10 cellular contexts compared by ENCODE assay signal in genomic region chr15:88624971-88625290, GRCh38. TPM values are rescaled to one million over a fixed set of nuclear protein-coding genes. Genes with fewer than 3 reads are reported as not detected.
DNase-seq lines count a peak whose midpoint lies in the region; ATAC-seq and TF ChIP-seq lines count a peak whose summit lies in the region.
"Had no signal": no experiment of that assay in that cellular context is flagged by ENCODE, and none has a peak within 500 bp of the region (broad histone marks: within the 10 kb centered on the region; RNA-seq: fewer than 3 reads in every experiment).

No MANE protein-coding gene starts in this region.

- WGBS in SK-N-SH (ENCODE audit: low lambda C conversion rate): 92% methylated on average over 7 of the region's 7 CpGs

- no peaks in the 10 kb centered on the region for H3K9me2 ChIP-seq in SK-N-SH

- ATAC-seq in SK-N-SH treated with all-trans-retinoic acid at 6 μM for 48 hours: no peak
- no peak for ATAC-seq in stimulated activated naive B cell treated with anti-CD40 and anti-IgM and Interleukin-4, amounts not matched to agents 10 μg/mL and 1 μg/mL and 100 μg/mL, for 72 hours (replicated peaks)
- ATAC-seq in HG02763 (IDR thresholded peaks at IDR 0.05; ENCODE audit: unreplicated experiment): no peak
- ATAC-seq in HG03108 (IDR thresholded peaks at IDR 0.05; ENCODE audit: unreplicated experiment): no peak
- no peak for ATAC-seq in HG03135 (IDR thresholded peaks at IDR 0.05; ENCODE audit: unreplicated experiment)

- no peak for TF ChIP-seq RAD21 in SK-N-SH (IDR thresholded peaks at IDR 0.05; ENCODE audit: low read length)

- peaks cover 77% of the 10 kb centered on the region for H3K4me1 Mint-ChIP-seq in activated CD4-positive, alpha-beta memory T cell treated with anti-CD3 and anti-CD28 coated beads for 36 hours (ENCODE audit: low read depth)
- H3K4me1 Mint-ChIP-seq in stimulated activated naive B cell treated with anti-CD40 and anti-IgM and Interleukin-4, amounts not matched to agents 10 μg/mL and 1 μg/mL and 100 μg/mL, for 72 hours: peaks cover 44 to 69% of the 10 kb centered on the region in 2 donors

- H3F3A ChIP-seq in SK-N-SH (replicated peaks; ENCODE audit: insufficient read depth): peaks cover 5% of the 10 kb centered on the region

- H3K36me3 Mint-ChIP-seq in activated CD4-positive, alpha-beta memory T cell treated with anti-CD3 and anti-CD28 coated beads for 36 hours: peaks cover 66% of the 10 kb centered on the region
- H3K36me3 Mint-ChIP-seq in stimulated activated naive B cell treated with anti-CD40 and anti-IgM and Interleukin-4, amounts not matched to agents 10 μg/mL and 1 μg/mL and 100 μg/mL, for 72 hours: peaks cover 55 to 58% of the 10 kb centered on the region in 2 donors

- H3K4me2 ChIP-seq in SK-N-SH: peak overlapping the region; percentile 95

- intact Hi-C loops in activated CD4-positive, alpha-beta memory T cell treated with anti-CD3 and anti-CD28 coated beads for 36 hours (cut with micrococcal nuclease): loop anchor here (1.0 to 10.0 kb wide), 7 partner anchors 39 to 710 kb away; partner anchors contain the start of genes ABHD2 and POLG

- peaks cover 81% of the 10 kb centered on the region for H4K20me1 ChIP-seq in SK-N-SH (ENCODE audit: insufficient read depth)

- no peak for DNase-seq in SK-N-SH
- DNase-seq in activated CD4-positive, alpha-beta memory T cell treated with anti-CD3 and anti-CD28 coated beads for 36 hours: no peak
- DNase-seq in fibroblast of peridontal ligament (ENCODE audit: extremely low read depth): peak; percentile 37
- DNase-seq in stimulated activated naive B cell treated with anti-CD40 and anti-IgM and Interleukin-4, amounts not matched to agents 10 μg/mL and 1 μg/mL and 100 μg/mL, for 72 hours: no peak
- DNase-seq: 8988T had no signal

- H3K27ac Mint-ChIP-seq in activated CD4-positive, alpha-beta memory T cell treated with anti-CD3 and anti-CD28 coated beads for 36 hours: peak overlapping the region; percentile 97
- peak overlapping the region; percentile 99 for H3K27ac Mint-ChIP-seq in stimulated activated naive B cell treated with anti-CD40 and anti-IgM and Interleukin-4, amounts not matched to agents 10 μg/mL and 1 μg/mL and 100 μg/mL, for 72 hours

- H3K4me3 Mint-ChIP-seq in activated CD4-positive, alpha-beta memory T cell treated with anti-CD3 and anti-CD28 coated beads for 36 hours: peak overlapping the region; percentile 94
- no peak overlapping the region for H3K4me3 Mint-ChIP-seq in stimulated activated naive B cell treated with anti-CD40 and anti-IgM and Interleukin-4, amounts not matched to agents 10 μg/mL and 1 μg/mL and 100 μg/mL, for 72 hours

- POLR2A ChIA-PET in SK-N-SH (lab: Yijun Ruan, JAX): no interaction called here
- POLR2A ChIA-PET in activated CD4-positive, alpha-beta memory T cell treated with anti-CD3 and anti-CD28 coated beads for 36 hours (lab: Charles Lee): interaction anchor here (0.5 to 2.8 kb wide), 4 partner anchors 10 to 147 kb away, joined by 3 to 30 read pairs (median 12); partner anchors contain the start of gene ISG20

- TF ChIP-seq EP300 in SK-N-SH (IDR thresholded peaks at IDR 0.05; ENCODE audit: borderline replicate concordance in 1 of 2, low read depth in 1 of 2, low read length in 1 of 2): no peak

- H3K9ac ChIP-seq in SK-N-SH: no peak overlapping the region

- 0 out of 4 replicates have a peak overlapping the region, but pooled peaks of 1 of the 2 experiments have one; percentile 84 for H3K27ac ChIP-seq in SK-N-SH (ENCODE audit: low read depth in 2 of 2, low read length in 1 of 2)
- H3K27ac ChIP-seq: suprapubic skin had no signal

- no peak for TF ChIP-seq CTCF in SK-N-SH (IDR thresholded peaks at IDR 0.05)

- H3K4me1 ChIP-seq in SK-N-SH (ENCODE audit: control insufficient read depth in 1 of 2, insufficient read depth in 2 of 2, low read depth in 1 of 2, low read length in 1 of 2): peaks cover 17 to 18% of the 10 kb centered on the region in 2 experiments

- no peak overlapping the region for H3K4me3 ChIP-seq in SK-N-SH (ENCODE audit: low read depth in 2 of 2, low read length in 1 of 2)

- H3K9me3 Mint-ChIP-seq in activated CD4-positive, alpha-beta memory T cell treated with anti-CD3 and anti-CD28 coated beads for 36 hours: no peaks in the 10 kb centered on the region
- no peaks in the 10 kb centered on the region for H3K9me3 Mint-ChIP-seq in stimulated activated naive B cell treated with anti-CD40 and anti-IgM and Interleukin-4, amounts not matched to agents 10 μg/mL and 1 μg/mL and 100 μg/mL, for 72 hours

- no peak overlapping the region for H2AFZ ChIP-seq in SK-N-SH (ENCODE audit: low read depth)

- no peaks in the 10 kb centered on the region for H3K9me3 ChIP-seq in SK-N-SH
- H3K9me3 ChIP-seq: suprapubic skin had no signal

- peaks cover 50 to 54% of the 10 kb centered on the region in 2 experiments for H3K36me3 ChIP-seq in SK-N-SH (replicated peaks in 1 of 2; ENCODE audit: control insufficient read depth in 1 of 2, insufficient read depth in 2 of 2, low read length in 1 of 2)

- no peaks in the 10 kb centered on the region for H3K27me3 ChIP-seq in SK-N-SH (ENCODE audit: insufficient read depth)
- H3K27me3 ChIP-seq: suprapubic skin had no signal

- CTCF ChIA-PET in SK-N-SH (lab: Yijun Ruan, JAX): interaction anchor here (0.7 to 1.8 kb wide), 12 partner anchors 9 to 280 kb away, joined by 3 to 5 read pairs (median 3); no protein-coding TSS in a partner anchor
- CTCF ChIA-PET in activated CD4-positive, alpha-beta memory T cell treated with anti-CD3 and anti-CD28 coated beads for 36 hours (lab: Charles Lee): interaction anchor here (0.6 to 3.5 kb wide), 26 partner anchors 8 to 1598 kb away, joined by 3 to 30 read pairs (median 4); no protein-coding TSS in a partner anchor

- H3K79me2 ChIP-seq in SK-N-SH (ENCODE audit: insufficient read depth): peaks cover 88% of the 10 kb centered on the region

- H3K27me3 Mint-ChIP-seq in activated CD4-positive, alpha-beta memory T cell treated with anti-CD3 and anti-CD28 coated beads for 36 hours: no peaks in the 10 kb centered on the region
- peaks cover under 1 to 2% of the 10 kb centered on the region in 2 donors for H3K27me3 Mint-ChIP-seq in stimulated activated naive B cell treated with anti-CD40 and anti-IgM and Interleukin-4, amounts not matched to agents 10 μg/mL and 1 μg/mL and 100 μg/mL, for 72 hours

TF ChIP-seq in SK-N-SH, 30 proteins besides CTCF, POLR2A, EP300 and RAD21:
- no peak for TF ChIP-seq POLR2AphosphoS5 (IDR thresholded peaks at IDR 0.05; ENCODE audit: low read depth, low read length)
- no peak for TF ChIP-seq YY1 (IDR thresholded peaks at IDR 0.05; ENCODE audit: low read depth)
- TF ChIP-seq NRF1 (IDR thresholded peaks at IDR 0.05; ENCODE audit: low read depth, low read length): no peak
- TF ChIP-seq MAX (IDR thresholded peaks at IDR 0.05; ENCODE audit: low read depth): no peak
- TF ChIP-seq FOXM1 (IDR thresholded peaks at IDR 0.05; ENCODE audit: low read depth): no peak
- TF ChIP-seq ELF1 (IDR thresholded peaks at IDR 0.05): no peak
- TF ChIP-seq EZH2phosphoT487 (IDR thresholded peaks at IDR 0.05; ENCODE audit: borderline replicate concordance, low read depth): no peak

TF ChIP-seq in SK-N-SH treated with all-trans-retinoic acid at 6 μM for 48 hours, 23 proteins besides CTCF, POLR2A, EP300 and RAD21 (continues in another document):
- TF ChIP-seq TOX (CRISPR knock-in tag; IDR thresholded peaks at IDR 0.05; ENCODE audit: borderline replicate concordance) (no peak), ZNF8 (CRISPR knock-in tag; IDR thresholded peaks at IDR 0.05) (no peak), BACH2 (CRISPR knock-in tag; IDR thresholded peaks at IDR 0.05; ENCODE audit: borderline replicate concordance) (no peak), CSDC2 (CRISPR knock-in tag; IDR thresholded peaks at IDR 0.05) (no peak), CSRNP3 (CRISPR knock-in tag; IDR thresholded peaks at IDR 0.05) (no peak), ZFP3 (CRISPR knock-in tag; IDR thresholded peaks at IDR 0.05) (no peak), SNAI2 (CRISPR knock-in tag; IDR thresholded peaks at IDR 0.05) (no peak), CREB5 (CRISPR knock-in tag; IDR thresholded peaks at IDR 0.05; ENCODE audit: low read depth) (no peak), PPARA (CRISPR knock-in tag; IDR thresholded peaks at IDR 0.05; ENCODE audit: borderline replicate concordance) (no peak)

RNA-seq across cellular contexts. Expression of gene AEN, which starts 3.8 kb away (rescaled TPM):
- polyA plus RNA-seq in SK-N-SH (2012; rRNA removed): 46.4 and 65.2 TPM in 2 replicates
- 20.2 and 29.7 TPM in 2 replicates for polyA plus RNA-seq in SK-N-SH (2012; cell fraction: cytosol; rRNA removed)
- polyA plus RNA-seq in SK-N-SH (2012; cell fraction: nucleus; rRNA removed): 119 and 136 TPM in 2 replicates
- 10 to 100 TPM; 55.5 to 55.7 TPM for total RNA-seq in activated CD4-positive, alpha-beta memory T cell treated with anti-CD3 and anti-CD28 coated beads for 36 hours

RNA-seq across cellular contexts. Expression of gene ISG20, which starts 13.9 kb away (rescaled TPM):
- polyA plus RNA-seq in SK-N-SH (2012; rRNA removed): 2.0 TPM in 2 replicates
- 1.0 and 1.7 TPM in 2 replicates for polyA plus RNA-seq in SK-N-SH (2012; cell fraction: cytosol; rRNA removed)
- 5.9 and 8.0 TPM in 2 replicates for polyA plus RNA-seq in SK-N-SH (2012; cell fraction: nucleus; rRNA removed)
- 10 to 100 TPM; 68.2 to 74.5 TPM for total RNA-seq in activated CD4-positive, alpha-beta memory T cell treated with anti-CD3 and anti-CD28 coated beads for 36 hours
